Comparison of ENCODE assay signal across 14 cellular contexts in genomic region chr2:223055140-223055539, GRCh38. TPM values are rescaled to one million over a fixed set of nuclear protein-coding genes. Genes with fewer than 3 reads are reported as not detected.
DNase-seq lines count a peak whose midpoint lies in the region; ATAC-seq and TF ChIP-seq lines count a peak whose summit lies in the region.
"Had no signal": no experiment of that assay in that cellular context is flagged by ENCODE, and none has a peak within 500 bp of the region (broad histone marks: within the 10 kb centered on the region; RNA-seq: fewer than 3 reads in every experiment).

No MANE protein-coding gene starts in this region.

- H3K36me3 ChIP-seq in A673 (ENCODE audit: insufficient read depth, low read length, poor library complexity, severe bottlenecking), result peaks cover 24% of the 10 kb centered on the region
- no peaks in the 10 kb centered on the region for H3K36me3 ChIP-seq in PC-9 (ENCODE audit: low read depth)
- H3K36me3 ChIP-seq: BLaER1, right lobe of liver had no signal

- H3K4me3 ChIP-seq in A673 (ENCODE audit: low read depth, low read length, poor library complexity, severe bottlenecking), result peak overlapping the region; percentile 69
- H3K4me3 ChIP-seq in cardiac fibroblast (replicated peaks in 1 of 2; ENCODE audit: low read depth in 2 of 2, low read length in 2 of 2), result peak overlapping the region in 1 of 2 donors; percentile 19
- no peak overlapping the region for H3K4me3 ChIP-seq in PC-9
- H3K4me3 ChIP-seq: BLaER1, GM23338, right lobe of liver had no signal

- peak overlapping the region; percentile 77 for H3K27ac Mint-ChIP-seq in mesothelial cell of epicardium
- no peak overlapping the region for H3K27ac Mint-ChIP-seq in activated naive CD8-positive, alpha-beta T cell treated with anti-CD3 and anti-CD28 coated beads for 36 hours
- H3K27ac Mint-ChIP-seq: GM23338, memory B cell had no signal

- H3K27ac ChIP-seq in A673 (ENCODE audit: low read depth, low read length, poor library complexity, severe bottlenecking) (peak overlapping the region; percentile 79), PC-9 (no peak overlapping the region)
- H3K27ac ChIP-seq: BLaER1 had no signal

- peaks cover 10% of the 10 kb centered on the region; the same call in 1 of the 2 replicates for H3F3A ChIP-seq in PC-9 (ENCODE audit: insufficient read depth, low read depth)

- no peaks in the 10 kb centered on the region for H4K20me1 ChIP-seq in PC-9 (ENCODE audit: insufficient read depth)
- H4K20me1 ChIP-seq: BLaER1 had no signal

- H3K4me2 ChIP-seq in PC-9, result no peak overlapping the region
- H3K4me2 ChIP-seq: BLaER1, GM23338 had no signal

- POLR2A ChIA-PET in A673 (lab: Charles Lee; ENCODE audit: low non-redundant PET), result interaction anchor here (0.5 kb wide), 1 partner anchor 83 kb away, joined by 4 read pairs; no protein-coding TSS in a partner anchor
- POLR2A ChIA-PET in PC-9 (lab: Charles Lee; ENCODE audit: unreplicated experiment), result interaction anchor here (0.6 kb wide), 1 partner anchor 14 kb away, joined by 3 read pairs; no protein-coding TSS in a partner anchor

- no peak overlapping the region for H2AFZ ChIP-seq in PC-9
- H2AFZ ChIP-seq: GM23338 had no signal

- H3K4me3 Mint-ChIP-seq in mesothelial cell of epicardium, result peak overlapping the region; percentile 33
- H3K4me3 Mint-ChIP-seq in activated naive CD8-positive, alpha-beta T cell treated with anti-CD3 and anti-CD28 coated beads for 36 hours, result no peak overlapping the region
- H3K4me3 Mint-ChIP-seq: GM23338, memory B cell had no signal

- no peaks in the 10 kb centered on the region for H3K27me3 Mint-ChIP-seq in mesothelial cell of epicardium (ENCODE audit: low read depth)
- peaks cover 24% of the 10 kb centered on the region for H3K27me3 Mint-ChIP-seq in activated naive CD8-positive, alpha-beta T cell treated with anti-CD3 and anti-CD28 coated beads for 36 hours

- DNase-seq in A673 (ENCODE audit: low spot score) (peak; percentile 92), NCI-H1694 (lab: John Stamatoyannopoulos, UW) (peak; percentile 74), cardiac fibroblast (ENCODE audit: low read depth in 2 of 2) (peak; percentile 79 to 92), mesothelial cell of epicardium (ENCODE audit: low spot score in 2 of 2, unreplicated experiment in 2 of 2) (no peak), T-helper 2 cell (no peak), PC-9 (no peak)
- DNase-seq in activated naive CD8-positive, alpha-beta T cell treated with anti-CD3 and anti-CD28 coated beads for 36 hours, result no peak
- DNase-seq: foreskin fibroblast; NK-92 treated with Interleukin-12 subunit alpha and Interleukin-12 subunit beta, amount 100 ng/mL, for 24 hours; right lobe of liver had no signal

- intact Hi-C loops in A673 (cut with micrococcal nuclease; ENCODE audit: unreplicated experiment), result loop anchor here (2.0 to 5.0 kb wide), 3 partner anchors 37 to 142 kb away; no protein-coding TSS in a partner anchor
- intact Hi-C loops in PC-9 (cut with micrococcal nuclease; ENCODE audit: unreplicated experiment), result no loop called here

- H3K9me2 ChIP-seq in PC-9 (ENCODE audit: insufficient read depth), result no peaks in the 10 kb centered on the region

- ATAC-seq in HG03025 (IDR thresholded peaks at IDR 0.05; ENCODE audit: low FRiP score, unreplicated experiment), result no peak
- ATAC-seq: GM23338 had no signal

- TF ChIP-seq CTCF in A673 (conservative IDR thresholded peaks at IDR 0.05; ENCODE audit: low read depth, low read length) (no peak), cardiac fibroblast (IDR thresholded peaks at IDR 0.05; ENCODE audit: low read depth, low read length) (no peak), mesothelial cell of epicardium (IDR thresholded peaks at IDR 0.05; ENCODE audit: unreplicated experiment) (no peak), PC-9 (conservative IDR thresholded peaks at IDR 0.05) (no peak)

- no peaks in the 10 kb centered on the region for H3K27me3 ChIP-seq in A673 (replicated peaks; ENCODE audit: insufficient read depth, low read depth, low read length, poor library complexity)
- no peaks in the 10 kb centered on the region for H3K27me3 ChIP-seq in PC-9 (ENCODE audit: insufficient read depth, low read depth)
- H3K27me3 ChIP-seq: BLaER1, right lobe of liver had no signal

- no peaks in the 10 kb centered on the region for H3K9me3 Mint-ChIP-seq in mesothelial cell of epicardium
- H3K9me3 Mint-ChIP-seq in activated naive CD8-positive, alpha-beta T cell treated with anti-CD3 and anti-CD28 coated beads for 36 hours, result no peaks in the 10 kb centered on the region
- H3K9me3 Mint-ChIP-seq: GM23338, memory B cell had no signal

- BruUV-seq in A673 (replicated peaks; lab: Mats Ljungman, UMichigan) (no TSS peak), PC-9 (replicated peaks; lab: Mats Ljungman, UMichigan) (no TSS peak)

- H3K9me3 ChIP-seq in A673 (ENCODE audit: low read depth, low read length, poor library complexity, severe bottlenecking) (no peaks in the 10 kb centered on the region), PC-9 (ENCODE audit: insufficient read depth, low read depth) (no peaks in the 10 kb centered on the region; the same call in 1 of the 2 replicates)
- H3K9me3 ChIP-seq: BLaER1, right lobe of liver had no signal

- CTCF ChIA-PET in A673 (lab: Charles Lee), result interaction anchor here (0.7 to 1.4 kb wide), 3 partner anchors 46 to 91 kb away, joined by 5 to 7 read pairs (median 5); no protein-coding TSS in a partner anchor
- CTCF ChIA-PET in PC-9 (lab: Charles Lee), result no interaction called here

- H3K4me1 ChIP-seq in A673 (ENCODE audit: insufficient read depth, low read length, poor library complexity, severe bottlenecking) (peaks cover 55% of the 10 kb centered on the region), PC-9 (replicated peaks; ENCODE audit: insufficient read depth) (peaks cover 12% of the 10 kb centered on the region)
- H3K4me1 ChIP-seq: BLaER1, right lobe of liver had no signal

- H3K79me2 ChIP-seq in PC-9 (ENCODE audit: low read depth), result no peaks in the 10 kb centered on the region

- peaks cover 80% of the 10 kb centered on the region for H3K4me1 Mint-ChIP-seq in mesothelial cell of epicardium
- no peaks in the 10 kb centered on the region for H3K4me1 Mint-ChIP-seq in activated naive CD8-positive, alpha-beta T cell treated with anti-CD3 and anti-CD28 coated beads for 36 hours
- H3K4me1 Mint-ChIP-seq: memory B cell had no signal

- H3K36me3 Mint-ChIP-seq in mesothelial cell of epicardium, result no peaks in the 10 kb centered on the region
- no peaks in the 10 kb centered on the region for H3K36me3 Mint-ChIP-seq in activated naive CD8-positive, alpha-beta T cell treated with anti-CD3 and anti-CD28 coated beads for 36 hours
- H3K36me3 Mint-ChIP-seq: memory B cell had no signal

RNA-seq across cellular contexts. Expression of gene KCNE4, which starts 3.1 kb away (rescaled TPM):
- total RNA-seq in A673 (2021) (68.0 and 82.5 TPM in 2 replicates), mesothelial cell of epicardium (9.0 to 9.3 TPM (median 9.2 TPM) in 3 replicates), PC-9 (2021) (0.11 TPM in 1 of 2 replicates, not detected in the other)
- not detected for total RNA-seq in activated naive CD8-positive, alpha-beta T cell treated with anti-CD3 and anti-CD28 coated beads for 36 hours
- total RNA-seq: GM23338 had no signal

Comparison
In these comparisons a context has a peak if more than half of its experiments do, and no peak if none do; other contexts are left out.
1. DNase-seq: peak in A673 (single experiment), NCI-H1694 (single experiment) and cardiac fibroblast (2 of 2); none in mesothelial cell of epicardium (0 of 2), T-helper 2 cell (0 of 5), activated naive CD8-positive, alpha-beta T cell treated with anti-CD3 and anti-CD28 coated beads for 36 hours (single experiment) and PC-9 (0 of 2).